ENCODE assay signal across 21 cellular contexts in genomic region chr4:135319685-135320084, GRCh38.
DNase-seq lines count a peak whose midpoint lies in the region; ATAC-seq, FAIRE-seq and TF ChIP-seq lines count a peak whose summit lies in the region.
"Had no signal": no experiment of that assay in that cellular context is flagged by ENCODE, and none has a peak within 500 bp of the region (broad histone marks: within the 10 kb centered on the region; RNA-seq: fewer than 3 reads in every experiment).

No MANE protein-coding gene starts in this region.

- intact Hi-C loops in mucosa of descending colon (cut with DNase I, micrococcal nuclease) = no loop called here

- DNase-seq in DND-41 (no peak), NB4 (ENCODE audit: low read depth) (no peak), bronchial epithelial cell (ENCODE audit: low read depth) (peak; percentile 10), iris pigment epithelial cell (ENCODE audit: low read depth) (peak; percentile 3), AG08396 (ENCODE audit: low spot score) (no peak), AG20443 (ENCODE audit: low spot score) (no peak), cerebellum (ENCODE audit: low spot score) (no peak), mucosa of descending colon (no peak)
- DNase-seq: activated CD8-positive, alpha-beta memory T cell treated with anti-CD3 and anti-CD28 coated beads for 24 hours; activated T-cell treated with anti-CD3 and anti-CD28 coated beads, Interleukin-2, amount 50 U/mL, for 72 hours; cortex of kidney; Karpas-422; midbrain; NCI-H1417; NCI-H526 treated with DMSO at 0.1 percent for 48 hours; PC-9; SJCRH30; uterus had no signal

- H3K4me3 ChIP-seq in DND-41 (ENCODE audit: low read depth in 1 of 2, low read length in 2 of 2) = no peak overlapping the region
- H3K4me3 ChIP-seq in NB4 (ENCODE audit: low read depth, low read length) = no peak overlapping the region
- H3K4me3 ChIP-seq in bronchial epithelial cell (ENCODE audit: low read depth, low read length) = no peak overlapping the region
- no peak overlapping the region for H3K4me3 ChIP-seq in mucosa of descending colon
- H3K4me3 ChIP-seq: PC-9, SJCRH30, uterus had no signal

- H3K79me2 ChIP-seq in DND-41 (ENCODE audit: insufficient read depth, low read length) = no peaks in the 10 kb centered on the region

- no peak overlapping the region for H3K27ac ChIP-seq in DND-41 (ENCODE audit: low read length)
- H3K27ac ChIP-seq: PC-9, SJCRH30, uterus had no signal

- H3K27me3 ChIP-seq in DND-41 (ENCODE audit: insufficient read depth, low read length, poor library complexity) (no peaks in the 10 kb centered on the region), bronchial epithelial cell (ENCODE audit: control insufficient read depth, insufficient read depth, low read length) (no peaks in the 10 kb centered on the region)
- H3K27me3 ChIP-seq: SJCRH30, uterus had no signal

- H3K36me3 ChIP-seq in DND-41 (ENCODE audit: insufficient read depth, low read length) (no peaks in the 10 kb centered on the region), bronchial epithelial cell (ENCODE audit: control insufficient read depth, insufficient read depth, low read length) (no peaks in the 10 kb centered on the region), mucosa of descending colon (ENCODE audit: low read depth) (no peaks in the 10 kb centered on the region)
- H3K36me3 ChIP-seq: SJCRH30, uterus had no signal

- H3K9me3 ChIP-seq in DND-41 (ENCODE audit: insufficient read depth, low read length, severe bottlenecking) = peaks cover 11% of the 10 kb centered on the region
- no peaks in the 10 kb centered on the region for H3K9me3 ChIP-seq in mucosa of descending colon
- H3K9me3 ChIP-seq: SJCRH30, uterus had no signal

- no peaks in the 10 kb centered on the region for H3K4me1 ChIP-seq in DND-41 (ENCODE audit: insufficient read depth, low read length)
- H3K4me1 ChIP-seq in mucosa of descending colon (ENCODE audit: low read depth) = no peaks in the 10 kb centered on the region
- H3K4me1 ChIP-seq: SJCRH30, uterus had no signal

- FAIRE-seq in bronchial epithelial cell (lab: Jason Lieb, UNC) = peak; percentile 43
- FAIRE-seq: frontal cortex had no signal

- H2AFZ ChIP-seq in DND-41 (ENCODE audit: low read depth, low read length) = no peak overlapping the region
- H2AFZ ChIP-seq: PC-9 had no signal

- H3K4me2 ChIP-seq in DND-41 (ENCODE audit: insufficient read depth, low read length) = no peak overlapping the region
- H3K4me2 ChIP-seq: PC-9 had no signal

- peak; percentile 18 for TF ChIP-seq CTCF in DND-41 (IDR thresholded peaks at IDR 0.05; ENCODE audit: borderline replicate concordance, extremely low read depth, low read length, poor library complexity, severe bottlenecking)
- peak; percentile 8 for TF ChIP-seq CTCF in NB4 (IDR thresholded peaks at IDR 0.05; ENCODE audit: low read depth, low read length)
- TF ChIP-seq CTCF in bronchial epithelial cell (IDR thresholded peaks at IDR 0.05; ENCODE audit: insufficient read depth, low read length, severe bottlenecking) = no peak
- no peak for TF ChIP-seq CTCF in mucosa of descending colon (IDR thresholded peaks at IDR 0.05)

- H4K20me1 ChIP-seq in DND-41 (ENCODE audit: insufficient read depth, low read length) = no peaks in the 10 kb centered on the region

- no peak overlapping the region for H3K9ac ChIP-seq in DND-41 (ENCODE audit: low read depth, low read length)

- ATAC-seq in DND-41 (ENCODE audit: insufficient read depth, low read depth) = no peak
- ATAC-seq in mucosa of descending colon = no peak
- ATAC-seq: activated CD4-positive, CD25-positive, alpha-beta regulatory T cell treated with anti-CD3 and anti-CD28 coated beads, Interleukin-2, amount 50 U/mL, for 24 hours; activated T-cell treated with anti-CD3 and anti-CD28 coated beads, Interleukin-2, amount 50 U/mL, for 72 hours; left lobe of liver had no signal

- TF ChIP-seq POLR2A in NB4 (IDR thresholded peaks at IDR 0.05; ENCODE audit: extremely low read depth, insufficient read length) = no peak

Comparison
In these comparisons a context has a peak if more than half of its experiments do, and no peak if none do; other contexts are left out.
1. DNase-seq: peak in bronchial epithelial cell (single experiment) and iris pigment epithelial cell (single experiment); none in DND-41 (single experiment), NB4 (single experiment), AG08396 (single experiment), AG20443 (single experiment), cerebellum (single experiment) and mucosa of descending colon (0 of 3).
2. CTCF ChIP-seq: peak in DND-41 (single experiment) and NB4 (single experiment); none in bronchial epithelial cell (single experiment) and mucosa of descending colon (single experiment).